ENCODE assay signal across 8 cellular contexts in the genomic region with DNA sequence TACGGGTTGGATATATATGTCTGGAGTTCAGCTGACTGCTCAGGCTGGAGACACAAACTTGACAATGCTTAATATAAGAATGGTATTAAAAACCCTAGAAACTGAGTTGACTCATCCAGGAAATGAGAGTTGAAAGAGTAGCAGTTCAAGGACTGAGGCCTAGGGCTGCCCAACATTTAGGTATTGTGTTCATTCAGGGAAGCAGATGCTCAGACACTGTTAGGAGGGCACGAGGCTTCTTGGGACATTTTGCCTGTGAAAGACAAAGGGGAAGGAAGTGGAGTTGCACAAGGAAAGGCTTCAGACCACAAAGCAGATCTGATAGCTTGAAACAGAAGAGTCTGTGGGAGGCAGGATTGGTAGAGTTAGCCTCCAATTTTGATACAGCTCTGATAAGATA. TPM values are rescaled to one million over a fixed set of nuclear protein-coding genes. Genes with fewer than 3 reads are reported as not detected.
DNase-seq lines count a peak whose midpoint lies in the region; ATAC-seq and TF ChIP-seq lines count a peak whose summit lies in the region.

No MANE protein-coding gene starts in this region.

- DNase-seq in RWPE1 (ENCODE audit: low spot score) = peak; percentile 5
- DNase-seq in left lung = peak in 1 of 2 donors; percentile 72
- DNase-seq in NCI-H345 treated with DMSO at 0.1 percent for 48 hours (lab: John Stamatoyannopoulos, UW; ENCODE audit: unreplicated experiment) = no peak
- DNase-seq in DMS 273 treated with DMSO at 0.1 percent for 48 hours (lab: John Stamatoyannopoulos, UW) = no peak
- no peak for DNase-seq in NCI-H2171 (lab: John Stamatoyannopoulos, UW)
- no peak for DNase-seq in GM19240 (ENCODE audit: insufficient read length, low spot score)

- H3K27me3 ChIP-seq in left lung = no peaks in the 10 kb centered on the region

- intact Hi-C loops in left lung (cut with DNase I) = no loop called here

- no peak overlapping the region for H3K4me3 ChIP-seq in left lung

- H3K4me1 ChIP-seq in left lung = peaks cover 0 to 17% of the 10 kb centered on the region in 2 donors

- H3K36me3 ChIP-seq in left lung = no peaks in the 10 kb centered on the region

- POLR2A ChIA-PET in RWPE1 (lab: Yijun Ruan, JAX; ENCODE audit: low non-redundant PET) = no interaction called here

- peak; percentile 95 for ATAC-seq in GM18909 (IDR thresholded peaks at IDR 0.05; ENCODE audit: poor library complexity, unreplicated experiment)
- peak; percentile 94 for ATAC-seq in HG02870 (IDR thresholded peaks at IDR 0.05; ENCODE audit: unreplicated experiment)
- peak; percentile 88 for ATAC-seq in left lung

- H3K9me3 ChIP-seq in left lung = peaks cover 0 to 4% of the 10 kb centered on the region in 2 donors

- CTCF ChIA-PET in RWPE1 (lab: Yijun Ruan, JAX) = interaction anchor here (0.5 to 0.6 kb wide), 2 partner anchors 239 kb away, joined by 3 to 6 read pairs; no protein-coding TSS in a partner anchor

- no peak overlapping the region for H3K27ac ChIP-seq in RWPE1
- peak overlapping the region in 1 of 2 donors; percentile 72 for H3K27ac ChIP-seq in left lung

- TF ChIP-seq CTCF in RWPE1 (conservative IDR thresholded peaks at IDR 0.05; ENCODE audit: low read depth) (no peak), left lung (IDR thresholded peaks at IDR 0.05) (no peak)

RNA-seq across cellular contexts. Expression of gene HS3ST1, which starts 52.0 kb away (rescaled TPM):
- 10 to 100 TPM in 1 of 2 donors, 1 to 10 TPM in 1; 3.1 to 11.9 TPM for total RNA-seq in left lung
